ENCODE assay signal across 9 cellular contexts in the genomic region with DNA sequence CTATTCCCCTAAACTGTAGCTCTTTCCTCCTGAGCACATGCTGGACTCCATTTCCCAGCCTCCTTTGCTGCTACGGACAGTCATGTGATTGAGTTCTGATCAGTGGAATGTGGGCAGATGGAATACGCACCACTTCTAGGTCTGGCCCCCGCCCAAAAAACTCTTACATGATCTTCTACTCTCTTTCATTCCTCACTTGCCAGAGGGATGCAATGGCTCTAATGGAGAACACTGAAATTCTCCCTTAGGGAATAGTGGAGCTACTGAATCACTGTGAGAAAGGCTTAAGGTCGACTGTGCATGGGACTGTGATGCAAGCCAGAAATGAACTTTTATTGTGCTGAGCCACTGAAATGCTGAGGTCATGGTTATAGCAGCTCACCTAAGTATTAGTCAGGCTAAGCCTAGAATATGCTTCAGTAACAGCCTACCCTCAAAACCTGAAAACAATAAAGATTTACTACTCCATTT. TPM values are rescaled to one million over a fixed set of nuclear protein-coding genes. Genes with fewer than 3 reads are reported as not detected.
DNase-seq lines count a peak whose midpoint lies in the region; ATAC-seq, FAIRE-seq and TF ChIP-seq lines count a peak whose summit lies in the region.
"Had no signal": no experiment of that assay in that cellular context is flagged by ENCODE, and none has a peak within 500 bp of the region (broad histone marks: within the 10 kb centered on the region; RNA-seq: fewer than 3 reads in every experiment).

No MANE protein-coding gene starts in this region.

- TF ChIP-seq CTCF in brain microvascular endothelial cell (IDR thresholded peaks at IDR 0.05; ENCODE audit: low read depth, low read length, missing control alignments): no peak
- no peak for TF ChIP-seq CTCF in kidney (IDR thresholded peaks at IDR 0.05; ENCODE audit: borderline replicate concordance, extremely low read depth, insufficient read depth)
- TF ChIP-seq CTCF in GM13976 (IDR thresholded peaks at IDR 0.05; ENCODE audit: borderline replicate concordance, control extremely low read depth, extremely low read depth, insufficient read depth, missing control alignments): no peak
- no peak for TF ChIP-seq CTCF in D721Med (IDR thresholded peaks at IDR 0.05; ENCODE audit: insufficient read depth, missing control alignments)

- FAIRE-seq in kidney (lab: Jason Lieb, UNC) (no peak), D721Med (lab: Jason Lieb, UNC) (no peak)
- FAIRE-seq: frontal cortex had no signal

- no peaks in the 10 kb centered on the region for H3K79me2 ChIP-seq in ACC112 (ENCODE audit: control insufficient read depth, insufficient read depth, low read length, unreplicated experiment)

- H3K4me1 ChIP-seq in ACC112 (ENCODE audit: control insufficient read depth, insufficient read depth, low read length, unreplicated experiment): peaks cover 6% of the 10 kb centered on the region
- H3K4me1 ChIP-seq in kidney (ENCODE audit: control insufficient read depth in 1 of 2, insufficient read depth in 1 of 2, low read depth in 1 of 2, low read length in 2 of 2): no peaks in the 10 kb centered on the region

- ATAC-seq in GM19452 (IDR thresholded peaks at IDR 0.05; ENCODE audit: unreplicated experiment): no peak

- H3K36me3 ChIP-seq in ACC112 (ENCODE audit: insufficient read depth, low read length) (peaks cover 5% of the 10 kb centered on the region; the same call in 1 of the 2 replicates), KOPT-K1 (ENCODE audit: insufficient read depth, low read length) (no peaks in the 10 kb centered on the region), brain microvascular endothelial cell (replicated peaks) (no peaks in the 10 kb centered on the region), kidney (ENCODE audit: control insufficient read depth in 1 of 2, insufficient read depth in 2 of 2, low read length in 2 of 2) (no peaks in the 10 kb centered on the region)

- H3K4me3 ChIP-seq in ACC112 (ENCODE audit: low read depth, low read length): no peak overlapping the region
- H3K4me3 ChIP-seq in brain microvascular endothelial cell (ENCODE audit: low read depth, low read length): no peak overlapping the region
- no peak overlapping the region for H3K4me3 ChIP-seq in kidney (ENCODE audit: low read length in 2 of 2)

- in situ Hi-C loops in brain microvascular endothelial cell (cut with HindIII; ENCODE audit: low pct_ligation_motif_present, low sequenced_read_pairs) (no loop called here), GM13976 (cut with MboI; ENCODE audit: low sequenced_read_pairs, unreplicated experiment) (no loop called here)

- H3K9me3 ChIP-seq in KOPT-K1 (ENCODE audit: insufficient read depth, low read length, poor library complexity, severe bottlenecking) (no peaks in the 10 kb centered on the region), kidney (ENCODE audit: control insufficient read depth in 1 of 2, low read length in 2 of 2) (no peaks in the 10 kb centered on the region)

- H2AFZ ChIP-seq in ACC112 (ENCODE audit: low read length, unreplicated experiment): no peak overlapping the region

- intact Hi-C loops in kidney (cut with DNase I): no loop called here

- H3K27ac ChIP-seq in ACC112 (ENCODE audit: low read depth, low read length) (peak overlapping the region; percentile 56; the same call in 1 of the 2 replicates), KOPT-K1 (ENCODE audit: low read depth, low read length, poor library complexity, severe bottlenecking) (peak overlapping the region; percentile 44), brain microvascular endothelial cell (no peak overlapping the region), kidney (ENCODE audit: low read depth in 2 of 2, low read length in 2 of 2) (no peak overlapping the region)

- peak; percentile 81 for DNase-seq in brain microvascular endothelial cell
- peak; percentile 79 for DNase-seq in kidney
- no peak for DNase-seq in T-helper 9 cell
- no peak for DNase-seq in GM13976 (ENCODE audit: low spot score)
- no peak for DNase-seq in D721Med (ENCODE audit: insufficient read length, low spot score)

- H3K27me3 ChIP-seq in ACC112 (ENCODE audit: insufficient read depth, low read length): no peaks in the 10 kb centered on the region
- H3K27me3 ChIP-seq in brain microvascular endothelial cell (replicated peaks): no peaks in the 10 kb centered on the region

- no peak overlapping the region for H3K9ac ChIP-seq in kidney (ENCODE audit: low read length in 2 of 2)

RNA-seq across cellular contexts. Expression of a gene that starts 13.0 kb away (rescaled TPM):
- total RNA-seq in kidney: 229 TPM
- polyA plus RNA-seq in kidney (ENCODE audit: insufficient read depth, low read depth, low replicate concordance): 89.1 TPM

RNA-seq across cellular contexts. Expression of a gene that starts 30.5 kb away (rescaled TPM):
- total RNA-seq in kidney: 20.3 TPM
- 9.2 TPM for polyA plus RNA-seq in kidney (ENCODE audit: insufficient read depth, low read depth, low replicate concordance)

RNA-seq across cellular contexts. Expression of a gene that starts 37.9 kb away (rescaled TPM):
- 14.1 TPM for total RNA-seq in kidney
- polyA plus RNA-seq in kidney (ENCODE audit: insufficient read depth, low read depth, low replicate concordance): 19.0 TPM

Comparison
In these comparisons a context has a peak if more than half of its experiments do, and no peak if none do; other contexts are left out.
1. H3K27ac ChIP-seq: peak in ACC112 (single experiment) and KOPT-K1 (single experiment); none in brain microvascular endothelial cell (single experiment) and kidney (0 of 2).
2. DNase-seq: peak in brain microvascular endothelial cell (single experiment) and kidney (single experiment); none in T-helper 9 cell (single experiment), GM13976 (single experiment) and D721Med (single experiment).